In genomic region chr9:27367175-27367798, GRCh38 we compare ENCODE assay signal across 9 cellular contexts.
A peak's percentile ranks its signal among the peaks of the same experiment; 100 is the strongest.
DNase-seq lines count a peak whose midpoint lies in the region; ATAC-seq and TF ChIP-seq lines count a peak whose summit lies in the region.
"Had no signal": no experiment of that assay in that cellular context is flagged by ENCODE, and none has a peak within 500 bp of the region (broad histone marks: within the 10 kb centered on the region; RNA-seq: fewer than 3 reads in every experiment).

No MANE protein-coding gene starts in this region.

- peaks cover 52% of the 10 kb centered on the region for H3K4me1 Mint-ChIP-seq in memory B cell

- no peaks in the 10 kb centered on the region for H3K27me3 Mint-ChIP-seq in memory B cell

- POLR2A ChIA-PET in A673 (lab: Charles Lee; ENCODE audit: low non-redundant PET) = interaction anchor here (0.6 kb wide), 1 partner anchor 59 kb away, joined by 6 read pairs; no protein-coding TSS in a partner anchor
- POLR2A ChIA-PET in RWPE1 (lab: Yijun Ruan, JAX; ENCODE audit: low non-redundant PET) = no interaction called here

- no peaks in the 10 kb centered on the region for H3K9me3 Mint-ChIP-seq in memory B cell

- TF ChIP-seq CTCF in A673 (conservative IDR thresholded peaks at IDR 0.05; ENCODE audit: low read depth, low read length) = no peak
- no peak for TF ChIP-seq CTCF in RWPE1 (conservative IDR thresholded peaks at IDR 0.05; ENCODE audit: low read depth)

- H3K9me3 ChIP-seq in A673 (ENCODE audit: low read depth, low read length, poor library complexity, severe bottlenecking) = no peaks in the 10 kb centered on the region

- no TSS peak for BruUV-seq in A673 (replicated peaks; lab: Mats Ljungman, UMichigan)

- no peak overlapping the region for H3K4me3 ChIP-seq in A673 (ENCODE audit: low read depth, low read length, poor library complexity, severe bottlenecking)

- no peaks in the 10 kb centered on the region for H3K27me3 ChIP-seq in A673 (replicated peaks; ENCODE audit: insufficient read depth, low read depth, low read length, poor library complexity)

- H3K27ac Mint-ChIP-seq in memory B cell = peak overlapping the region; percentile 65

- no peaks in the 10 kb centered on the region for H3K4me1 ChIP-seq in A673 (ENCODE audit: insufficient read depth, low read length, poor library complexity, severe bottlenecking)

- CTCF ChIA-PET in A673 (lab: Charles Lee) = no interaction called here
- CTCF ChIA-PET in RWPE1 (lab: Yijun Ruan, JAX) = interaction anchor here (0.6 kb wide), 2 partner anchors 119 to 265 kb away, joined by 3 to 4 read pairs; no protein-coding TSS in a partner anchor

- H3K27ac ChIP-seq in A673 (ENCODE audit: low read depth, low read length, poor library complexity, severe bottlenecking) (no peak overlapping the region), RWPE1 (no peak overlapping the region)

- H3K4me3 Mint-ChIP-seq in memory B cell = peak overlapping the region; percentile 80

- H3K36me3 ChIP-seq in A673 (ENCODE audit: insufficient read depth, low read length, poor library complexity, severe bottlenecking) = no peaks in the 10 kb centered on the region

- DNase-seq in memory B cell (ENCODE audit: low spot score in 2 of 2) = peak in 1 of 2 donors; percentile 26
- no peak for DNase-seq in A673 (ENCODE audit: low spot score)
- DNase-seq in RWPE1 (ENCODE audit: low spot score) = no peak
- no peak for DNase-seq in nucleus accumbens (lab: John Stamatoyannopoulos, UW)
- DNase-seq in central memory CD4-positive, alpha-beta T cell = no peak
- DNase-seq: amniotic stem cell had no signal

- ATAC-seq in GM18858 (IDR thresholded peaks at IDR 0.05; ENCODE audit: unreplicated experiment) = peak; percentile 72
- ATAC-seq in GM21576 (IDR thresholded peaks at IDR 0.05; ENCODE audit: unreplicated experiment) = peak; percentile 80
- ATAC-seq in HG03520 (IDR thresholded peaks at IDR 0.05; ENCODE audit: unreplicated experiment) = peak; percentile 59
- peak; percentile 90 for ATAC-seq in memory B cell (ENCODE audit: low read depth)

- intact Hi-C loops in A673 (cut with micrococcal nuclease; ENCODE audit: unreplicated experiment) = no loop called here

- peaks cover 3% of the 10 kb centered on the region for H3K36me3 Mint-ChIP-seq in memory B cell
